In the genomic region with DNA sequence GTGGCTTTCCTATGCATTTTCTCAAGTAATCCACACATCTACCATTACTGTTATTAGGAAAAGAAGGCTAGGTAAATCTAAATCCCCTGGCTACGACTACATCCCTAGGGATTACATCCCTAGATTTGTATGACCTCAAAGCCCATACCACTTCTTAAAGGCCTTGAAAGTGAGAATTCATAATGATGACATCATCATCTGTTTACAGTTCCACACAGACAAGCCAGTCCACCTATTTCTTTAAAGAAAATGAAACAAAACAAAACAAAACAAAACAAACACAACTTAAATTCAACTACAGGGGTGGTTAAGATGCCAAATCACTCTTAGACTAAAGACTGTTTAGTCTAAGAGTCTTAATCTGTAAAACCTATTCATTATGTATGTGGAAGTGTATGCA, we compare ENCODE assay signal across 1 cellular context.
TF ChIP-seq lines count a peak whose summit lies in the region.

No MANE protein-coding gene starts in this region.

TF ChIP-seq in HepG2, 621 proteins besides CTCF, POLR2A, EP300 and RAD21 (continued from another document):
- TF ChIP-seq ZNF124 (CRISPR knock-in tag; IDR thresholded peaks at IDR 0.05) (no peak), ZNF589 (CRISPR knock-in tag; conservative IDR thresholded peaks at IDR 0.05) (no peak), ATF7 (IDR thresholded peaks at IDR 0.05) (peak; percentile 98), ATF7 (CRISPR knock-in tag; IDR thresholded peaks at IDR 0.05) (no peak), TBL1XR1 (IDR thresholded peaks at IDR 0.05; ENCODE audit: borderline replicate concordance, low read length, partially characterized antibody) (no peak), SIN3A (IDR thresholded peaks at IDR 0.05; ENCODE audit: borderline replicate concordance, low read depth, low read length) (no peak), TBX3 (IDR thresholded peaks at IDR 0.05; ENCODE audit: borderline replicate concordance) (no peak), YEATS4 (CRISPR knock-in tag; IDR thresholded peaks at IDR 0.05; ENCODE audit: borderline replicate concordance) (no peak), ZNF260 (CRISPR knock-in tag; IDR thresholded peaks at IDR 0.05; ENCODE audit: borderline replicate concordance, low read depth) (no peak)
